Comparison of ENCODE assay signal across 2 cellular contexts in the genomic region with DNA sequence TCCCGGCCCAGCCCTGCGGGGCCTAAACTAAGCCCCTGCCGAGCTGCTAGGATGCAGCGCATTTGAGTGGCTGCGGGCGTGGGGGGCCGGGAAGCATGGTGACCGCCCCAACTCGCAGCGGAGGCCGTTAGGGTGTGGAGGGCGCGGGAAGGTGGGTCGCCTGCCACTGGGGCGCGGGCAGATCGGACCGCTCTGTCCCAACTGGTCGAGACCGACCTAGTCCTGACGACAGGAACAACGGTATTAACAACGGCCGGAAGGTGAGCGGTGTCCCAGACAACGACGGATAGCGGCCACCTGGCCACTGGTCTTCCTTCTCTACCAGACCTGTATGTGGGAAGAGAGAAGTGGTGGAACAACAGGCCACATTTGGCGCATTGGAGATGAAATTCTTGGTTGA. TPM values are rescaled to one million over a fixed set of nuclear protein-coding genes. Genes with fewer than 3 reads are reported as not detected.
"Had no signal": no experiment of that assay in that cellular context is flagged by ENCODE, and none has a peak within 500 bp of the region (broad histone marks: within the 10 kb centered on the region; RNA-seq: fewer than 3 reads in every experiment).

No MANE protein-coding gene starts in this region.

RNA-seq across cellular contexts. Expression of gene OR2J2, which starts 10.8 kb away (rescaled TPM):
- total RNA-seq: G401, GM12878 had no signal
- polyA plus RNA-seq: GM12878 had no signal

RNA-seq across cellular contexts. Expression of gene OR2J3, which starts 52.1 kb away (rescaled TPM):
- total RNA-seq: G401, GM12878 had no signal
- polyA plus RNA-seq: GM12878 had no signal
